34 cellular contexts compared by ENCODE assay signal in genomic region chr4:135705343-135705742, GRCh38.
"Had no signal": no experiment of that assay in that cellular context is flagged by ENCODE, and none has a peak within 500 bp of the region (broad histone marks: within the 10 kb centered on the region; RNA-seq: fewer than 3 reads in every experiment).

No MANE protein-coding gene starts in this region.

- H3K9me3 ChIP-seq: MG63 had no signal

- DNase-seq: Karpas-422, Kasumi-1, MG63, MM.1S, MV-4-11, NCI-H1048, NCI-H1092, NCI-H1092 treated with DMSO at 0.1 percent for 48 hours, NCI-H1105, NCI-H1105 treated with DMSO at 0.1 percent for 48 hours, NCI-H1417 treated with DMSO at 0.1 percent for 48 hours, NCI-H1436, NCI-H1436 treated with DMSO at 0.1 percent for 48 hours, NCI-H146, NCI-H1694, NCI-H1694 treated with DMSO at 0.1 percent for 48 hours, NCI-H187, NCI-H187 treated with DMSO at 0.1 percent for 48 hours, NCI-H1930, NCI-H2029, NCI-H2029 treated with DMSO at 0.1 percent for 48 hours, NCI-H2081, NCI-H2081 treated with DMSO at 0.1 percent for 48 hours, NCI-H2107, NCI-H2171, NCI-H2171 treated with DMSO at 0.1 percent for 48 hours, NCI-H2227 treated with DMSO at 0.1 percent for 48 hours, NCI-H226, NCI-H345, NCI-H446, NCI-H446 treated with DMSO at 0.1 percent for 48 hours, NCI-H510A, NCI-H510A treated with DMSO at 0.1 percent for 48 hours, NCI-H524 had no signal

- H3K27me3 ChIP-seq: MG63 had no signal

- H3K36me3 ChIP-seq: MG63 had no signal

- H3K4me3 ChIP-seq: MG63 had no signal
